Comparison of ENCODE assay signal across 9 cellular contexts in the genomic region with DNA sequence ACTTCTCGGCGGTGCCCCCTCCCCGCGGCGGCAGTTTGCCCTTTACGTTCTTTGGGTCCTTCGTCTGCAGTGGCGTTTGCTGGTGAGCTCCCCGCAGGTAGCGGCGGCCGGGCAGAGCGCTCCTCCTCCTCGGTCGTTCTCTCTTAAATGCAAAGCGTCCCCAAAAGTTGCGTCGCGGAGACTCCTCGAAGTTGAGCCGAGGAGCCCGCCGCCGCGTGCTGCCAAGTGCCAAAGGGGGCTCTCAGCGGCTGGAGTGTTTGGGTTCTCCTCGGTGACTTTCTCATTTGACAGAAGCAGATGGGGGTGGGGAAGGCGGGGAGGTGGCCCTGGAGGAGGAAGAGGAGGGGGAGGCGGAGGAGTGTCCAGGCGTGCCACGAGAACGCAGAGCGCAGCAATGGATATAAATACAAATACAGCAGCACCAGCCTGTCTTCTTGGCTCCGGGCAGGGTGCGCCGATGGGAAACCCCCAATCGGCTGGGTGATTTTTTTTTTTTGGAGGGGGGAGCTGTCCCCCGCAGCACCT. TPM values are rescaled to one million over a fixed set of nuclear protein-coding genes. Genes with fewer than 3 reads are reported as not detected.
A peak's percentile ranks its signal among the peaks of the same experiment; 100 is the strongest.
DNase-seq lines count a peak whose midpoint lies in the region; ATAC-seq, FAIRE-seq and TF ChIP-seq lines count a peak whose summit lies in the region.
"Had no signal": no experiment of that assay in that cellular context is flagged by ENCODE, and none has a peak within 500 bp of the region (broad histone marks: within the 10 kb centered on the region; RNA-seq: fewer than 3 reads in every experiment).

Gene SOX21 (minus strand): TSS at position 259 of the 525 bp plus-strand sequence. CDS start 496 bp downstream, outside the sequence.

- dilution Hi-C loops in keratinocyte (cut with MboI; ENCODE audit: extremely low pct_ligation_motif_present, low sequenced_read_pairs) = no loop called here

- CTCF ChIA-PET in activated naive CD4-positive, alpha-beta T cell treated with anti-CD3 and anti-CD28 coated beads for 36 hours (lab: Charles Lee) = interaction anchor here (0.7 kb wide), 1 partner anchor 768 kb away, joined by 3 read pairs; no protein-coding TSS in a partner anchor

- H3K36me3 Mint-ChIP-seq in activated naive CD4-positive, alpha-beta T cell treated with anti-CD3 and anti-CD28 coated beads for 36 hours (ENCODE audit: low read depth) = no peaks in the 10 kb centered on the region
- peaks cover 4% of the 10 kb centered on the region for H3K36me3 Mint-ChIP-seq in activated T-helper 1 cell treated with anti-CD3 and anti-CD28 coated beads, Interleukin-12 subunit alpha, Interleukin-12 subunit beta, Interleukin-2, Interleukin-4 antibody, amounts not matched to agents 30 ng/mL and 10 ng/mL and 1 ng/mL, durations not matched to agents 14 hours and 24 hours and 36 hours (ENCODE audit: low read depth)

- H2AFZ ChIP-seq in keratinocyte (ENCODE audit: control insufficient read depth, low read length) = peak within 1 kb of the TSS; percentile 77

- peaks cover 72% of the 10 kb centered on the region for H3K27me3 Mint-ChIP-seq in activated naive CD4-positive, alpha-beta T cell treated with anti-CD3 and anti-CD28 coated beads for 36 hours (ENCODE audit: low read depth)
- peaks cover 75% of the 10 kb centered on the region for H3K27me3 Mint-ChIP-seq in activated T-helper 1 cell treated with anti-CD3 and anti-CD28 coated beads, Interleukin-12 subunit alpha, Interleukin-12 subunit beta, Interleukin-2, Interleukin-4 antibody, amounts not matched to agents 30 ng/mL and 10 ng/mL and 1 ng/mL, durations not matched to agents 14 hours and 24 hours and 36 hours (ENCODE audit: insufficient read depth)

- no peak for TF ChIP-seq CTCF in keratinocyte (optimal IDR thresholded peaks at IDR 0.05 in 1 of 3, IDR thresholded peaks at IDR 0.05 in 1 of 3, conservative IDR thresholded peaks at IDR 0.05 in 1 of 3; ENCODE audit: extremely low read depth in 1 of 3, insufficient read depth in 2 of 3, low read length in 3 of 3)
- no peak for TF ChIP-seq CTCF in thoracic aorta (IDR thresholded peaks at IDR 0.05)

- intact Hi-C loops in activated naive CD4-positive, alpha-beta T cell treated with anti-CD3 and anti-CD28 coated beads for 36 hours (cut with micrococcal nuclease) = loop anchor here (5.0 kb wide), 2 partner anchors 255 to 765 kb away; no protein-coding TSS in a partner anchor
- intact Hi-C loops in activated T-helper 1 cell treated with anti-CD3 and anti-CD28 coated beads, Interleukin-12 subunit alpha, Interleukin-12 subunit beta, Interleukin-2, Interleukin-4 antibody, amounts not matched to agents 30 ng/mL and 10 ng/mL and 1 ng/mL, durations not matched to agents 14 hours and 24 hours and 36 hours (cut with micrococcal nuclease) = loop anchor here (1.0 to 10.0 kb wide), 3 partner anchors 10 to 152 kb away; no protein-coding TSS in a partner anchor

- H3K27ac Mint-ChIP-seq in activated naive CD4-positive, alpha-beta T cell treated with anti-CD3 and anti-CD28 coated beads for 36 hours = no peak within 1 kb of the TSS
- H3K27ac Mint-ChIP-seq in activated T-helper 1 cell treated with anti-CD3 and anti-CD28 coated beads, Interleukin-12 subunit alpha, Interleukin-12 subunit beta, Interleukin-2, Interleukin-4 antibody, amounts not matched to agents 30 ng/mL and 10 ng/mL and 1 ng/mL, durations not matched to agents 14 hours and 24 hours and 36 hours = peak within 1 kb of the TSS; percentile 61

- H4K20me1 ChIP-seq in keratinocyte (ENCODE audit: control insufficient read depth, extremely low read depth, insufficient read depth, low read length) = no peaks in the 10 kb centered on the region

- peak within 1 kb of the TSS; percentile 62 for H3K4me3 Mint-ChIP-seq in activated naive CD4-positive, alpha-beta T cell treated with anti-CD3 and anti-CD28 coated beads for 36 hours
- H3K4me3 Mint-ChIP-seq in activated T-helper 1 cell treated with anti-CD3 and anti-CD28 coated beads, Interleukin-12 subunit alpha, Interleukin-12 subunit beta, Interleukin-2, Interleukin-4 antibody, amounts not matched to agents 30 ng/mL and 10 ng/mL and 1 ng/mL, durations not matched to agents 14 hours and 24 hours and 36 hours = peak within 1 kb of the TSS; percentile 59

- peak; percentile 19 for DNase-seq in activated naive CD4-positive, alpha-beta T cell treated with anti-CD3 and anti-CD28 coated beads for 36 hours
- no peak for DNase-seq in activated naive CD4-positive, alpha-beta T cell treated with anti-CD3 and anti-CD28 coated beads, Interleukin-2, amount 50 U/mL, for 16 hours
- no peak for DNase-seq in activated T-helper 1 cell treated with anti-CD3 and anti-CD28 coated beads, Interleukin-12 subunit alpha, Interleukin-12 subunit beta, Interleukin-2, Interleukin-4 antibody, amounts not matched to agents 30 ng/mL and 10 ng/mL and 1 ng/mL, durations not matched to agents 14 hours and 24 hours and 36 hours (ENCODE audit: low spot score)
- no peak for DNase-seq in keratinocyte (ENCODE audit: low read depth, low spot score)
- no peak for DNase-seq in thoracic aorta (ENCODE audit: low spot score)
- no peak for DNase-seq in mesenteric fat pad (ENCODE audit: low spot score)

- H3K9me1 ChIP-seq in keratinocyte (ENCODE audit: control insufficient read depth, extremely low read depth, insufficient read depth, low read length) = no peaks in the 10 kb centered on the region

- no peak for ATAC-seq in thoracic aorta (ENCODE audit: insufficient number of reproducible peaks, low FRiP score, low read depth)
- no peak for ATAC-seq in GM18861 (IDR thresholded peaks at IDR 0.05; ENCODE audit: unreplicated experiment)
- ATAC-seq in GM21717 (IDR thresholded peaks at IDR 0.05; ENCODE audit: unreplicated experiment) = no peak

- peaks cover 21% of the 10 kb centered on the region for H3K4me1 Mint-ChIP-seq in activated naive CD4-positive, alpha-beta T cell treated with anti-CD3 and anti-CD28 coated beads for 36 hours (ENCODE audit: low read depth)
- peaks cover 10% of the 10 kb centered on the region for H3K4me1 Mint-ChIP-seq in activated T-helper 1 cell treated with anti-CD3 and anti-CD28 coated beads, Interleukin-12 subunit alpha, Interleukin-12 subunit beta, Interleukin-2, Interleukin-4 antibody, amounts not matched to agents 30 ng/mL and 10 ng/mL and 1 ng/mL, durations not matched to agents 14 hours and 24 hours and 36 hours (ENCODE audit: low read depth)

- FAIRE-seq in keratinocyte (lab: Jason Lieb, UNC) = no peak

- no peaks in the 10 kb centered on the region for H3K9me3 Mint-ChIP-seq in activated naive CD4-positive, alpha-beta T cell treated with anti-CD3 and anti-CD28 coated beads for 36 hours
- no peaks in the 10 kb centered on the region for H3K9me3 Mint-ChIP-seq in activated T-helper 1 cell treated with anti-CD3 and anti-CD28 coated beads, Interleukin-12 subunit alpha, Interleukin-12 subunit beta, Interleukin-2, Interleukin-4 antibody, amounts not matched to agents 30 ng/mL and 10 ng/mL and 1 ng/mL, durations not matched to agents 14 hours and 24 hours and 36 hours

- H3K27me3 ChIP-seq in keratinocyte (ENCODE audit: control insufficient read depth, extremely low read depth, insufficient read depth, low read length) (peaks cover 34% of the 10 kb centered on the region), thoracic aorta (replicated peaks; ENCODE audit: insufficient read depth) (peaks cover 37% of the 10 kb centered on the region)

- H3K9me3 ChIP-seq in keratinocyte (ENCODE audit: control insufficient read depth, low read depth, low read length) = no peaks in the 10 kb centered on the region
- no peaks in the 10 kb centered on the region for H3K9me3 ChIP-seq in thoracic aorta

- H3K79me2 ChIP-seq in keratinocyte (ENCODE audit: control insufficient read depth, insufficient read depth, low read length) = no peaks in the 10 kb centered on the region

- H3K36me3 ChIP-seq in keratinocyte (ENCODE audit: control insufficient read depth in 2 of 2, extremely low read depth in 1 of 2, insufficient read depth in 2 of 2, low read length in 2 of 2) (no peaks in the 10 kb centered on the region), thoracic aorta (no peaks in the 10 kb centered on the region)

- H3K4me2 ChIP-seq in keratinocyte (ENCODE audit: control insufficient read depth, extremely low read depth, insufficient read depth, low read depth, low read length) = peak within 1 kb of the TSS; percentile 82

- H3K4me3 ChIP-seq in keratinocyte (ENCODE audit: control insufficient read depth in 2 of 3, extremely low read depth in 1 of 3, insufficient read depth in 2 of 3, low read depth in 1 of 3, low read length in 3 of 3) (peak within 1 kb of the TSS; percentile 27 to 58 (median 50)), thoracic aorta (peak within 1 kb of the TSS; percentile 60)

- H3K27ac ChIP-seq in keratinocyte (ENCODE audit: control insufficient read depth, insufficient read depth, low read length) (no peak within 1 kb of the TSS), thoracic aorta (no peak within 1 kb of the TSS)
- H3K27ac ChIP-seq: VCaP had no signal

- H3K4me1 ChIP-seq in keratinocyte (ENCODE audit: control insufficient read depth, extremely low read depth, insufficient read depth, low read length) (peaks cover 12% of the 10 kb centered on the region), thoracic aorta (ENCODE audit: control insufficient read depth in 1 of 2, low read depth in 2 of 2) (peaks cover 20 to 33% of the 10 kb centered on the region in 2 donors)

- no peak within 1 kb of the TSS for H3K9ac ChIP-seq in keratinocyte (ENCODE audit: control insufficient read depth, extremely low read depth, insufficient read depth, low read length)

RNA-seq across cellular contexts. Expression of gene SOX21, which starts in this region (rescaled TPM):
- not detected for total RNA-seq in activated naive CD4-positive, alpha-beta T cell treated with anti-CD3 and anti-CD28 coated beads for 36 hours
- not detected in 2 replicates for total RNA-seq in activated T-helper 1 cell treated with anti-CD3 and anti-CD28 coated beads, Interleukin-12 subunit alpha, Interleukin-12 subunit beta, Interleukin-2, Interleukin-4 antibody, amounts not matched to agents 30 ng/mL and 10 ng/mL and 1 ng/mL, durations not matched to agents 14 hours and 24 hours and 36 hours
- polyA plus RNA-seq in keratinocyte = not detected in 3 replicates
- 0.21 TPM for polyA plus RNA-seq in keratinocyte (2011; ENCODE audit: low read depth)
- polyA plus RNA-seq in keratinocyte (2011; cell fraction: cytosol; rRNA removed) = 0.03 and 0.04 TPM in 2 replicates
- polyA plus RNA-seq in keratinocyte (2011; cell fraction: nucleus; rRNA removed) = not detected in 2 replicates
- polyA plus RNA-seq in keratinocyte (2012; ENCODE audit: low replicate concordance) = 0.11 TPM in 1 of 2 replicates, not detected in the other
- not detected in 3 replicates for polyA minus RNA-seq in keratinocyte
- polyA minus RNA-seq in keratinocyte (2011; cell fraction: cytosol; rRNA and poly(A)+ RNA removed) = not detected
- not detected in 2 replicates for polyA minus RNA-seq in keratinocyte (2011; cell fraction: nucleus; rRNA and poly(A)+ RNA removed)
- under 1 TPM in 1 of 2 donors, not detected in 1; 0.28 TPM for total RNA-seq in thoracic aorta
- total RNA-seq in mesenteric fat pad = not detected

Comparison
In these comparisons a context has a peak if more than half of its experiments do, and no peak if none do; other contexts are left out.
1. Peak in DNase-seq in activated naive CD4-positive, alpha-beta T cell treated with anti-CD3 and anti-CD28 coated beads for 36 hours; RNA of the gene not detected or under 1 TPM.